Comparison of ENCODE assay signal across 9 cellular contexts in genomic region chr14:61553730-61554641, GRCh38.
A peak's percentile ranks its signal among the peaks of the same experiment; 100 is the strongest.
DNase-seq lines count a peak whose midpoint lies in the region; ATAC-seq, FAIRE-seq and TF ChIP-seq lines count a peak whose summit lies in the region.
"Had no signal": no experiment of that assay in that cellular context is flagged by ENCODE, and none has a peak within 500 bp of the region (broad histone marks: within the 10 kb centered on the region; RNA-seq: fewer than 3 reads in every experiment).

No MANE protein-coding gene starts in this region.

- no CpG with 5 or more reads among the region's 11 CpGs for WGBS in neuronal stem cell (ENCODE audit: extremely low coverage in 2 of 2, insufficient read length in 2 of 2, insufficient replicate concordance in 1 of 2), 2 donors

- H4K8ac ChIP-seq in neuronal stem cell (ENCODE audit: low read depth, low read length), result no peak overlapping the region

- H3K18ac ChIP-seq in neuronal stem cell (ENCODE audit: low read length), result peak overlapping the region; percentile 76

- H2BK12ac ChIP-seq in neuronal stem cell (ENCODE audit: low read length), result no peak overlapping the region

- no peaks in the 10 kb centered on the region for H3K27me3 ChIP-seq in CD8-positive, alpha-beta T cell (ENCODE audit: insufficient read depth, low read length)
- no peaks in the 10 kb centered on the region for H3K27me3 ChIP-seq in neuronal stem cell (ENCODE audit: control insufficient read depth in 3 of 3, insufficient read depth in 3 of 3, low read depth in 1 of 3, low read length in 3 of 3)

- H3K27me3 Mint-ChIP-seq in CD8-positive, alpha-beta T cell (ENCODE audit: low read depth), result no peaks in the 10 kb centered on the region

- no peak overlapping the region for H3K4me2 ChIP-seq in neuronal stem cell (ENCODE audit: insufficient read depth, low read length, poor library complexity, severe bottlenecking)

- H2BK5ac ChIP-seq in neuronal stem cell (ENCODE audit: low read length), result no peak overlapping the region

- H3K36me3 Mint-ChIP-seq in CD8-positive, alpha-beta T cell, result peaks cover 53% of the 10 kb centered on the region

- H3K4me3 Mint-ChIP-seq in CD8-positive, alpha-beta T cell, result no peak overlapping the region

- no peak for FAIRE-seq in GM19239 (lab: Jason Lieb, UNC)

- H3K9me3 ChIP-seq in CD8-positive, alpha-beta T cell (ENCODE audit: low read length), result no peaks in the 10 kb centered on the region
- no peaks in the 10 kb centered on the region for H3K9me3 ChIP-seq in neuronal stem cell (replicated peaks in 1 of 2; ENCODE audit: control insufficient read depth in 2 of 2, insufficient read depth in 1 of 2, low read depth in 1 of 2, low read length in 2 of 2)

- H3K23ac ChIP-seq in neuronal stem cell (ENCODE audit: low read depth, low read length, poor library complexity), result no peak overlapping the region

- intact Hi-C loops in CD8-positive, alpha-beta T cell (cut with DNase I, micrococcal nuclease), result loop anchor here (5.0 kb wide), 2 partner anchors 168 to 173 kb away; no protein-coding TSS in a partner anchor

- H3K79me1 ChIP-seq in neuronal stem cell (ENCODE audit: low read depth, low read length), result no peaks in the 10 kb centered on the region

- H3K4me1 Mint-ChIP-seq in CD8-positive, alpha-beta T cell (ENCODE audit: low read depth), result peaks cover 47% of the 10 kb centered on the region

- POLR2A ChIA-PET in CD8-positive, alpha-beta T cell (lab: Charles Lee), result interaction anchor here (0.6 to 1.4 kb wide), 3 partner anchors 16 to 132 kb away, joined by 3 to 5 read pairs (median 3); no protein-coding TSS in a partner anchor

- H3K4ac ChIP-seq in neuronal stem cell (ENCODE audit: low read length), result no peak overlapping the region

- H2AFZ ChIP-seq in neuronal stem cell (ENCODE audit: low read length), result no peak overlapping the region

- H3K27ac ChIP-seq in CD8-positive, alpha-beta T cell (ENCODE audit: low read depth, low read length), result no peak overlapping the region
- no peak overlapping the region for H3K27ac ChIP-seq in neuronal stem cell (replicated peaks; ENCODE audit: low read length)

- CTCF ChIA-PET in CD8-positive, alpha-beta T cell (lab: Charles Lee), result interaction anchor here (1.0 to 1.5 kb wide), 3 partner anchors 8 to 283 kb away, joined by 3 read pairs; no protein-coding TSS in a partner anchor

- ATAC-seq in CD8-positive, alpha-beta T cell, result no peak
- no peak for ATAC-seq in HG02763 (IDR thresholded peaks at IDR 0.05; ENCODE audit: unreplicated experiment)
- ATAC-seq in GM21515 (IDR thresholded peaks at IDR 0.05; ENCODE audit: unreplicated experiment), result no peak

- peaks cover 13% of the 10 kb centered on the region for H3K4me1 ChIP-seq in CD8-positive, alpha-beta T cell (ENCODE audit: insufficient read depth, low read length)
- H3K4me1 ChIP-seq in neuronal stem cell (ENCODE audit: control insufficient read depth in 2 of 2, insufficient read depth in 1 of 2, low read depth in 1 of 2, low read length in 2 of 2), result peaks cover 6 to 14% of the 10 kb centered on the region in 2 donors

- no peak overlapping the region for H2BK120ac ChIP-seq in neuronal stem cell (ENCODE audit: low read depth, low read length)

- H2AK5ac ChIP-seq in neuronal stem cell (ENCODE audit: low read depth, low read length), result no peak overlapping the region

- no peak overlapping the region for H4K91ac ChIP-seq in neuronal stem cell (ENCODE audit: low read depth, low read length, poor library complexity)

- TF ChIP-seq CTCF in CD8-positive, alpha-beta T cell (IDR thresholded peaks at IDR 0.05), result no peak
- TF ChIP-seq CTCF in choroid plexus epithelial cell (conservative IDR thresholded peaks at IDR 0.05; ENCODE audit: low read depth, low read length), result no peak

- no peak overlapping the region for H3K9ac ChIP-seq in neuronal stem cell (ENCODE audit: low read depth, low read length, poor library complexity)

- H3K27ac Mint-ChIP-seq in CD8-positive, alpha-beta T cell, result peak overlapping the region; percentile 90

- H3K4me3 ChIP-seq in CD8-positive, alpha-beta T cell (ENCODE audit: low read depth, low read length), result no peak overlapping the region
- H3K4me3 ChIP-seq in choroid plexus epithelial cell (ENCODE audit: low read depth, low read length) (no peak overlapping the region), neuronal stem cell (ENCODE audit: low read length in 2 of 2) (no peak overlapping the region)

- H3K9me3 Mint-ChIP-seq in CD8-positive, alpha-beta T cell, result no peaks in the 10 kb centered on the region

- H3K14ac ChIP-seq in neuronal stem cell (ENCODE audit: low read length), result no peak overlapping the region

- DNase-seq in CD8-positive, alpha-beta T cell, result no peak
- DNase-seq in NCI-H2196 treated with DMSO at 0.1 percent for 48 hours (lab: John Stamatoyannopoulos, UW; ENCODE audit: unreplicated experiment) (peak; percentile 67), choroid plexus epithelial cell (ENCODE audit: low read depth) (peak; percentile 94), neuronal stem cell (ENCODE audit: low spot score) (no peak), GM19239 (ENCODE audit: insufficient read length, low spot score) (no peak), NCI-H748 (lab: John Stamatoyannopoulos, UW; ENCODE audit: unreplicated experiment) (no peak)
- DNase-seq: NCI-H2171 had no signal

- peaks cover 32% of the 10 kb centered on the region for H3K36me3 ChIP-seq in CD8-positive, alpha-beta T cell (ENCODE audit: insufficient read depth, low read length)
- no peaks in the 10 kb centered on the region for H3K36me3 ChIP-seq in neuronal stem cell (replicated peaks in 1 of 2; ENCODE audit: control insufficient read depth in 2 of 2, insufficient read depth in 2 of 2, low read length in 2 of 2)

- H2BK15ac ChIP-seq in neuronal stem cell (ENCODE audit: low read length), result no peak overlapping the region

Comparison
In these comparisons a context has a peak if more than half of its experiments do, and no peak if none do; other contexts are left out.
1. DNase-seq: peak in NCI-H2196 treated with DMSO at 0.1 percent for 48 hours (single experiment) and choroid plexus epithelial cell (single experiment); none in CD8-positive, alpha-beta T cell (0 of 7), neuronal stem cell (single experiment), GM19239 (single experiment) and NCI-H748 (single experiment).